In genomic region chr9:117970276-117970675, GRCh38 we compare ENCODE assay signal across 26 cellular contexts.
"Had no signal": no experiment of that assay in that cellular context is flagged by ENCODE, and none has a peak within 500 bp of the region (broad histone marks: within the 10 kb centered on the region; RNA-seq: fewer than 3 reads in every experiment).

No MANE protein-coding gene starts in this region.

- DNase-seq: activated effector memory CD4-positive, alpha-beta T cell treated with anti-CD3 and anti-CD28 coated beads, Interleukin-2, amount 50 U/mL, for 16 hours; activated effector memory CD4-positive, alpha-beta T cell treated with Interleukin-2 at 50 U/mL for 16 hours; activated gamma-delta T cell; activated gamma-delta T cell treated with Interleukin-2 at 50 U/mL for 16 hours; activated naive CD4-positive, alpha-beta T cell; activated naive CD4-positive, alpha-beta T cell treated with anti-CD3 and anti-CD28 coated beads for 36 hours; activated naive CD4-positive, alpha-beta T cell treated with anti-CD3 and anti-CD28 coated beads, Interleukin-2, amount 10 ng/mL, durations not matched to agents 7 days and 5 days; activated naive CD4-positive, alpha-beta T cell treated with anti-CD3 and anti-CD28 coated beads, Interleukin-2, amount 50 U/mL, for 16 hours; activated naive CD4-positive, alpha-beta T cell treated with Interleukin-2 at 50 U/mL for 16 hours; activated naive CD8-positive, alpha-beta T cell treated with anti-CD3 and anti-CD28 coated beads for 36 hours; activated naive CD8-positive, alpha-beta T cell treated with anti-CD3 and anti-CD28 coated beads, Interleukin-2, amount 10 ng/mL, durations not matched to agents 7 days and 5 days; activated naive CD8-positive, alpha-beta T cell treated with anti-CD3 and anti-CD28 coated beads, Interleukin-2, amount 50 U/mL, for 24 hours; activated T-cell treated with anti-CD3 and anti-CD28 coated beads, Interleukin-2, amount 50 U/mL, for 1 hour; activated T-cell treated with anti-CD3 and anti-CD28 coated beads, Interleukin-2, amount 50 U/mL, for 24 hours; activated T-cell treated with anti-CD3 and anti-CD28 coated beads, Interleukin-2, amount 50 U/mL, for 4 hours; activated T-cell treated with anti-CD3 and anti-CD28 coated beads, Interleukin-2, amount 50 U/mL, for 48 hours; activated T-cell treated with anti-CD3 and anti-CD28 coated beads, Interleukin-2, amount 50 U/mL, for 72 hours; adrenal gland; amniotic stem cell; amygdala; anterior cingulate cortex; aorta; body of pancreas; brain microvascular endothelial cell; central memory CD4-positive, alpha-beta T cell; cerebellar nuclear complex had no signal
